1 cellular context compared by ENCODE assay signal in the genomic region with DNA sequence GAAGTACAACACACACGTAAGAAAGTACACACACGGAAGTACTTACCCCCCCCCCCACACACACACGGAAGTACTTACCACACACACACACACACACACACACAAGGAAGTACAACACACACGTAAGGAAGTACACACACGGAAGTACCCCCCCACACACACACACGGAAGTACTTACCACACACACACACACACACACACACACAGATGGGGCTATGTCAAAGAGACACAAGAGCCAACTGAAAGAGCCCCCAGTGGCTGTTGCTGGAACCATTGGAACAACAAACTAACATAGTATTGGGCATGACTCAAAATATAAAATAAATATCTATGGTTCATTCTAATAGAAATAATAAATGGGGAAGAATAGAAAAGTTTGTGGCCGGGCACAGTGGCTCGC.
TF ChIP-seq lines count a peak whose summit lies in the region.

No MANE protein-coding gene starts in this region.

TF ChIP-seq in HepG2, 621 proteins besides CTCF, POLR2A, EP300 and RAD21:
- TF ChIP-seq NFYB (CRISPR knock-in tag; IDR thresholded peaks at IDR 0.05) (no peak), RBFOX2 (IDR thresholded peaks at IDR 0.05; ENCODE audit: low read depth, low read length) (no peak), TBX3 (IDR thresholded peaks at IDR 0.05; ENCODE audit: borderline replicate concordance) (no peak), ZFP41 (CRISPR knock-in tag; IDR thresholded peaks at IDR 0.05; ENCODE audit: borderline replicate concordance) (no peak), SOX5 (CRISPR knock-in tag; IDR thresholded peaks at IDR 0.05; ENCODE audit: borderline replicate concordance) (no peak), ZNF432 (CRISPR knock-in tag; IDR thresholded peaks at IDR 0.05; ENCODE audit: borderline replicate concordance) (no peak), ZNF317 (CRISPR knock-in tag; IDR thresholded peaks at IDR 0.05) (no peak), CHD2 (IDR thresholded peaks at IDR 0.05; ENCODE audit: low read depth, low read length) (no peak), ZNF282 (IDR thresholded peaks at IDR 0.05; ENCODE audit: partially characterized antibody) (no peak), ZMAT5 (CRISPR knock-in tag; IDR thresholded peaks at IDR 0.05; ENCODE audit: borderline replicate concordance, low read depth) (no peak), STAT5B (CRISPR knock-in tag; IDR thresholded peaks at IDR 0.05) (no peak), ZNF460 (CRISPR knock-in tag; IDR thresholded peaks at IDR 0.05; ENCODE audit: borderline replicate concordance) (no peak), ZNF672 (CRISPR knock-in tag; IDR thresholded peaks at IDR 0.05) (no peak)
- TF ChIP-seq, protein P1, sequence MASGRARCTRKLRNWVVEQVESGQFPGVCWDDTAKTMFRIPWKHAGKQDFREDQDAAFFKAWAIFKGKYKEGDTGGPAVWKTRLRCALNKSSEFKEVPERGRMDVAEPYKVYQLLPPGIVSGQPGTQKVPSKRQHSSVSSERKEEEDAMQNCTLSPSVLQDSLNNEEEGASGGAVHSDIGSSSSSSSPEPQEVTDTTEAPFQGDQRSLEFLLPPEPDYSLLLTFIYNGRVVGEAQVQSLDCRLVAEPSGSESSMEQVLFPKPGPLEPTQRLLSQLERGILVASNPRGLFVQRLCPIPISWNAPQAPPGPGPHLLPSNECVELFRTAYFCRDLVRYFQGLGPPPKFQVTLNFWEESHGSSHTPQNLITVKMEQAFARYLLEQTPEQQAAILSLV (CRISPR knock-in tag; IDR thresholded peaks at IDR 0.05; ENCODE audit: borderline replicate concordance) = no peak
- TF ChIP-seq, protein P2, sequence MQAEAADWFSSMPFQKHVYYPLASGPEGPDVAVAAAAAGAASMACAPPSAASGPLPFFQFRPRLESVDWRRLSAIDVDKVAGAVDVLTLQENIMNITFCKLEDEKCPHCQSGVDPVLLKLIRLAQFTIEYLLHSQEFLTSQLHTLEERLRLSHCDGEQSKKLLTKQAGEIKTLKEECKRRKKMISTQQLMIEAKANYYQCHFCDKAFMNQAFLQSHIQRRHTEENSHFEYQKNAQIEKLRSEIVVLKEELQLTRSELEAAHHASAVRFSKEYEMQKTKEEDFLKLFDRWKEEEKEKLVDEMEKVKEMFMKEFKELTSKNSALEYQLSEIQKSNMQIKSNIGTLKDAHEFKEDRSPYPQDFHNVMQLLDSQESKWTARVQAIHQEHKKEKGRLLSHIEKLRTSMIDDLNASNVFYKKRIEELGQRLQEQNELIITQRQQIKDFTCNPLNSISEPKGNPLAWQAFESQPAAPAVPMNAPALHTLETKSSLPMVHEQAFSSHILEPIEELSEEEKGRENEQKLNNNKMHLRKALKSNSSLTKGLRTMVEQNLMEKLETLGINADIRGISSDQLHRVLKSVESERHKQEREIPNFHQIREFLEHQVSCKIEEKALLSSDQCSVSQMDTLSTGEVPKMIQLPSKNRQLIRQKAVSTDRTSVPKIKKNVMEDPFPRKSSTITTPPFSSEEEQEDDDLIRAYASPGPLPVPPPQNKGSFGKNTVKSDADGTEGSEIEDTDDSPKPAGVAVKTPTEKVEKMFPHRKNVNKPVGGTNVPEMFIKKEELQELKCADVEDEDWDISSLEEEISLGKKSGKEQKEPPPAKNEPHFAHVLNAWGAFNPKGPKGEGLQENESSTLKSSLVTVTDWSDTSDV (CRISPR knock-in tag; IDR thresholded peaks at IDR 0.05) = no peak
